Comparison of ENCODE assay signal across 8 cellular contexts in the genomic region with DNA sequence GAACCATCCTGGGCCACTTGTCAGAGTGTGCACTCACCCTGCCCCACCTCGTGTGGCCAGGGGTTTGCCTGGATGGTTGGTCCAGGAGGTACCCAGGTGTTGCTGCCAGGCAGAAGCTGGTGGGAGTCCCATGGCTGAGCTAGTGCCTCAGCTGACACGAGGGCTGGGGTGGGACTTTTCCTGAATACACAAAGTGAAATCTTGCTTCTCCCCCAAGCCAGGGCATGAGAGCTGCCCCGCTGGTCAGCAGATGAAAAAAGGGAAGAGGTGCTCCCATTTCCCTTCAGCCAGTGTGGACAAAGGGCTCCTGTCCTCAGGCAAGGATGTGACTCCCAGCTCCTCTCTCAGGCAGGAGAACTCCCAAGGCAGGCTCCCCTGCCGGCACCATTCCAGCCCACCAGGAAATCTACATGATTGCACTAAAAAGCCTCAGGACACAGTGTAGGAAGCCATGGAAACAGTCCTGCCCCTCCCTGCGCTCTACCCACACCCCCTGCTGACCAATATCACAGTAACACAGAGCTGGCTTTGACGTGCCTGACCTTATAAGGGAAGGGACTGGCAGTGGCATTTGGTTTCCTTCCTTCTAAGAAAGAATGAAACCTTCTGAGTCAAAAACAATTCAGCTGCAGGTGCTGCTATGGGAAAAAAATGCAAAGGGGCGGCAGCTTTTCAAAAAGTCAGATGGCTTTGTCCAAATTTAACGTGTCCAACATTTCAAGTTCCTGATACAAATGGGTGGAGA. TPM values are rescaled to one million over a fixed set of nuclear protein-coding genes. Genes with fewer than 3 reads are reported as not detected.
DNase-seq lines count a peak whose midpoint lies in the region; ATAC-seq and TF ChIP-seq lines count a peak whose summit lies in the region.

No MANE protein-coding gene starts in this region.

- no peak for TF ChIP-seq EP300 in SK-N-SH (IDR thresholded peaks at IDR 0.05; ENCODE audit: borderline replicate concordance in 1 of 2, low read depth in 1 of 2, low read length in 1 of 2)

- H2AFZ ChIP-seq in SK-N-SH (ENCODE audit: low read depth) = peak overlapping the region; percentile 75; the same call in 1 of the 2 replicates

- no peaks in the 10 kb centered on the region for H3K36me3 ChIP-seq in SK-N-SH (replicated peaks in 1 of 2; ENCODE audit: control insufficient read depth in 1 of 2, insufficient read depth in 2 of 2, low read length in 1 of 2)
- H3K36me3 ChIP-seq in iPS-20b (ENCODE audit: insufficient read depth, low read depth, low read length) = peaks cover 57% of the 10 kb centered on the region

- peaks cover 11 to 16% of the 10 kb centered on the region in 2 experiments for H3K4me1 ChIP-seq in SK-N-SH (ENCODE audit: control insufficient read depth in 1 of 2, insufficient read depth in 2 of 2, low read depth in 1 of 2, low read length in 1 of 2)
- peaks cover 26% of the 10 kb centered on the region; the same call in 1 of the 2 replicates for H3K4me1 ChIP-seq in iPS-20b (ENCODE audit: insufficient read depth, low read length)

- H3K36me3 Mint-ChIP-seq in brain = no peaks in the 10 kb centered on the region

- peaks cover 5% of the 10 kb centered on the region for H3K27me3 Mint-ChIP-seq in brain

- DNase-seq in C1 segment of cervical spinal cord (lab: John Stamatoyannopoulos, UW) (peak in 10 of 14 donors; percentile 30 to 97 (median 54)), SK-N-SH (peak; percentile 81), NCI-H524 treated with DMSO at 0.1 percent for 48 hours (lab: John Stamatoyannopoulos, UW) (no peak)
- peak; percentile 59 to 63 (median 60) for DNase-seq in stimulated activated CD4-positive, alpha-beta T cell treated with anti-CD3 and anti-CD28 coated beads, Interleukin-12 subunit alpha, Interleukin-12 subunit beta, amount 100 ng/mL, for 48 hours (ENCODE audit: low read depth in 2 of 3, low spot score in 1 of 3)

- H3K27ac Mint-ChIP-seq in brain = peak overlapping the region; percentile 41 to 92 (median 81)

- H3K27ac ChIP-seq in SK-N-SH (ENCODE audit: low read depth in 2 of 2, low read length in 1 of 2) = peak overlapping the region in 1 of 2 experiments; percentile 16; a peak in 1 of 4 replicates
- H3K27ac ChIP-seq in iPS-20b (ENCODE audit: low read length) = peak overlapping the region; percentile 92

- TF ChIP-seq CTCF in SK-N-SH (IDR thresholded peaks at IDR 0.05) (no peak; the same call in 1 of the 2 replicates), brain (conservative IDR thresholded peaks at IDR 0.05) (no peak)

- no peaks in the 10 kb centered on the region for H3K9me2 ChIP-seq in SK-N-SH

- CTCF ChIA-PET in SK-N-SH (lab: Yijun Ruan, JAX) = interaction anchor here (0.6 to 1.7 kb wide), 9 partner anchors 9 to 473 kb away, joined by 3 to 12 read pairs (median 3); partner anchors contain the start of gene ATOSA

- WGBS in SK-N-SH (ENCODE audit: low lambda C conversion rate) = 37% methylated on average over 6 of the region's 8 CpGs

- no peaks in the 10 kb centered on the region for H4K20me1 ChIP-seq in SK-N-SH (ENCODE audit: insufficient read depth)

- peaks cover 57% of the 10 kb centered on the region for H3K4me1 Mint-ChIP-seq in brain

- no peaks in the 10 kb centered on the region for H3K9me3 ChIP-seq in SK-N-SH
- no peaks in the 10 kb centered on the region for H3K9me3 ChIP-seq in iPS-20b (ENCODE audit: insufficient read depth, low read depth, low read length)

- no peak overlapping the region for H3K4me3 ChIP-seq in SK-N-SH (ENCODE audit: low read depth in 2 of 2, low read length in 1 of 2)
- H3K4me3 ChIP-seq in iPS-20b (ENCODE audit: low read length) = peak overlapping the region; percentile 23; the same call in 1 of the 2 replicates

- H3K9ac ChIP-seq in SK-N-SH = no peak overlapping the region
- peak overlapping the region; percentile 75 for H3K9ac ChIP-seq in iPS-20b (ENCODE audit: low read depth, low read length)

- no peaks in the 10 kb centered on the region for H3K79me2 ChIP-seq in SK-N-SH (ENCODE audit: insufficient read depth)

- H3K27me3 ChIP-seq in SK-N-SH (ENCODE audit: insufficient read depth) (no peaks in the 10 kb centered on the region), iPS-20b (ENCODE audit: insufficient read depth, low read length) (no peaks in the 10 kb centered on the region)

- peak; percentile 31 for TF ChIP-seq POLR2A in GM19099 (IDR thresholded peaks at IDR 0.05; ENCODE audit: extremely low read depth, insufficient read length, low read depth)

- peak overlapping the region in 3 of 5 experiments; percentile 13 to 59 (median 33) for H3K4me3 Mint-ChIP-seq in brain

- peak overlapping the region; percentile 2; the same call in 1 of the 2 replicates for H3K4me2 ChIP-seq in SK-N-SH

- no peaks in the 10 kb centered on the region for H3F3A ChIP-seq in SK-N-SH (replicated peaks; ENCODE audit: insufficient read depth)

- POLR2A ChIA-PET in SK-N-SH (lab: Yijun Ruan, JAX) = interaction anchor here (0.6 kb wide), 1 partner anchor 1552 kb away, joined by 3 read pairs; no protein-coding TSS in a partner anchor

- peak; percentile 97 for ATAC-seq in HG03159 (IDR thresholded peaks at IDR 0.05; ENCODE audit: unreplicated experiment)

- TF ChIP-seq RAD21 in SK-N-SH (IDR thresholded peaks at IDR 0.05; ENCODE audit: low read length) = 0 out of 2 replicates have a peak, but pooled peaks have one; percentile 6

- H3K9me3 Mint-ChIP-seq in brain = no peaks in the 10 kb centered on the region

TF ChIP-seq in SK-N-SH, 30 proteins besides CTCF, POLR2A, EP300 and RAD21:
- TF ChIP-seq MXI1 (IDR thresholded peaks at IDR 0.05; ENCODE audit: low read depth, low read length) = 0 out of 2 replicates have a peak, but pooled peaks have one; percentile 25
- TF ChIP-seq, protein P1, sequence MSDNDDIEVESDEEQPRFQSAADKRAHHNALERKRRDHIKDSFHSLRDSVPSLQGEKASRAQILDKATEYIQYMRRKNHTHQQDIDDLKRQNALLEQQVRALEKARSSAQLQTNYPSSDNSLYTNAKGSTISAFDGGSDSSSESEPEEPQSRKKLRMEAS (IDR thresholded peaks at IDR 0.05; ENCODE audit: low read depth) = no peak
- TF ChIP-seq TCF12 (IDR thresholded peaks at IDR 0.05) = peak; percentile 15; the same call in 1 of the 2 replicates
- TF ChIP-seq NFIC (IDR thresholded peaks at IDR 0.05; ENCODE audit: borderline replicate concordance) = no peak

RNA-seq across cellular contexts. Expression of gene MYO5C, which starts 33.9 kb away (rescaled TPM):
- polyA plus RNA-seq in SK-N-SH (2012; rRNA removed) (0.99 and 1.1 TPM in 2 replicates), brain (ENCODE audit: insufficient read depth, low read depth, low replicate concordance) (1.1 TPM)
- polyA plus RNA-seq in SK-N-SH (2012; cell fraction: cytosol; rRNA removed) = 0.85 and 0.96 TPM in 2 replicates
- 1.1 and 1.8 TPM in 2 replicates for polyA plus RNA-seq in SK-N-SH (2012; cell fraction: nucleus; rRNA removed)
